Comparison of ENCODE assay signal across 12 cellular contexts in the genomic region with DNA sequence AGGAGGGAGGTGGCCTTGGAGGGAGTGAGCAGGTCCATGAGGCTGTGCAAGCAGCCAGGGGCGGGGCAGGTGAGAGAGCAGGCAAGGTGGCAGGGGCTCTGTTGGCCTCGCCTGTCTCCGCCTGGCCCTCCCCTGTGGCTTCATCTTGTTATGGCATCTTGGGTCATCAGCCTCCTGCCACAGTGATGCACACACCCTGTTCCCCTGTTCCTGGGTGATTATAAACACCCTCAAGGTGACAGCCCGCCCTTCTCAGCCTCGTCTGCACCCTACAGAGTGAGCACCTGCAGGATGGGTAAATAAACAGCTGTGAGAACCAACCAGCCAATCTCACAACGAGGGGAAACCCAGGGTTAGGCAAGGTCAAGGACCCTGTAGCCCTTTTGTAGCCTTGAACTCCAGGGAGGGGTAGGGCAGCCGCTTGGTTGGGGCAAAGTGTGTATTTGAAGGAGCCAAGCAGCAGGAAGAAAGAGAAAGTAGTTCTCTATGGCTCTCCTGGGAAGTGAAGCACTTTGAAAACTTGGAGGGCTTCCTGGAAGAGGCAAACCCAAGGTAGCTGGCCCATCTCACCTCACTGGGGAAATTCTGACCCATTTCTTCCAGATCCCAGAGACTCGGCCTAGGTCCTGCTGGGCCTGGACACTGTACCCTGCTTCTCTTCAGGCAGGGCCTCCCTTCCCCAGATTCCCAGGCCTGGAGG.
DNase-seq lines count a peak whose midpoint lies in the region; ATAC-seq, FAIRE-seq and TF ChIP-seq lines count a peak whose summit lies in the region.
"Had no signal": no experiment of that assay in that cellular context is flagged by ENCODE, and none has a peak within 500 bp of the region (broad histone marks: within the 10 kb centered on the region; RNA-seq: fewer than 3 reads in every experiment).

No MANE protein-coding gene starts in this region.

- H4K91ac ChIP-seq in mesenchymal stem cell (ENCODE audit: low read length) = no peak overlapping the region

- no peak overlapping the region for H3K4ac ChIP-seq in mesenchymal stem cell (ENCODE audit: low read depth in 1 of 2, low read length in 2 of 2)

- no peaks in the 10 kb centered on the region for H4K20me1 ChIP-seq in K562 (replicated peaks; ENCODE audit: control insufficient read depth, insufficient read depth, low read length)

- TF ChIP-seq RAD21 in K562 (CRISPR knock-in tag; conservative IDR thresholded peaks at IDR 0.05 in 1 of 2, IDR thresholded peaks at IDR 0.05 in 1 of 2) = no peak

- intact Hi-C loops in CD4-positive, alpha-beta T cell (cut with DNase I, micrococcal nuclease) = no loop called here
- intact Hi-C loops in K562 (cut with micrococcal nuclease) (no loop called here), esophagus squamous epithelium (cut with DNase I) (no loop called here)

- no TSS peak for BruUV-seq in K562 (replicated peaks; lab: Mats Ljungman, UMichigan)

- no peak overlapping the region for H2BK12ac ChIP-seq in mesenchymal stem cell (ENCODE audit: low read length in 2 of 2)

- no peak overlapping the region for H3K4me3 ChIP-seq in K562
- H3K4me3 ChIP-seq in mesenchymal stem cell (ENCODE audit: insufficient read depth in 1 of 2, low read depth in 1 of 2, low read length in 2 of 2) = peak overlapping the region in 1 of 2 experiments; percentile 31
- no peak overlapping the region for H3K4me3 ChIP-seq in esophagus squamous epithelium
- H3K4me3 ChIP-seq: PC-9 had no signal

- H3K4me1 ChIP-seq in K562 (replicated peaks in 1 of 2; ENCODE audit: control insufficient read depth in 2 of 2, insufficient read depth in 2 of 2, low read length in 2 of 2) (peaks cover 0 to 15% of the 10 kb centered on the region in 2 experiments; a peak in 3 of 5 replicates), mesenchymal stem cell (ENCODE audit: control insufficient read depth, insufficient read depth, low read depth, low read length) (no peaks in the 10 kb centered on the region), esophagus squamous epithelium (peaks cover 0 to 7% (median 0%) of the 10 kb centered on the region in 3 donors)

- H3K9me3 Mint-ChIP-seq in CD4-positive, alpha-beta T cell = peaks cover 2% of the 10 kb centered on the region
- no peaks in the 10 kb centered on the region for H3K9me3 Mint-ChIP-seq in endothelial cell (ENCODE audit: unreplicated experiment)

- no peak overlapping the region for H2BK15ac ChIP-seq in mesenchymal stem cell (ENCODE audit: low read depth, poor library complexity, severe bottlenecking)

- H2AFZ ChIP-seq in K562 (ENCODE audit: low read depth, low read length) (no peak overlapping the region), mesenchymal stem cell (ENCODE audit: low read depth, low read length) (no peak overlapping the region)
- H2AFZ ChIP-seq: PC-9 had no signal

- no peak overlapping the region for H3K27ac Mint-ChIP-seq in CD4-positive, alpha-beta T cell
- no peak overlapping the region for H3K27ac Mint-ChIP-seq in endothelial cell (ENCODE audit: unreplicated experiment)
- H3K27ac Mint-ChIP-seq: B cell had no signal

- no peaks in the 10 kb centered on the region for H3K36me3 ChIP-seq in K562 (ENCODE audit: control insufficient read depth, insufficient read depth, low read length)
- no peaks in the 10 kb centered on the region for H3K36me3 ChIP-seq in mesenchymal stem cell (ENCODE audit: control insufficient read depth in 1 of 2, insufficient read depth in 2 of 2, low read depth in 1 of 2, low read length in 2 of 2)
- no peaks in the 10 kb centered on the region for H3K36me3 ChIP-seq in esophagus squamous epithelium

- no peak overlapping the region for H4K8ac ChIP-seq in mesenchymal stem cell (ENCODE audit: low read length)

- no peak for TF ChIP-seq EP300 in K562 (IDR thresholded peaks at IDR 0.05; ENCODE audit: low read length)

- CTCF ChIA-PET in CD4-positive, alpha-beta T cell (lab: Charles Lee) = no interaction called here
- CTCF ChIA-PET in K562 (lab: Yijun Ruan, JAX; ENCODE audit: low intra/inter-chr PET ratio) = no interaction called here

- no peak overlapping the region for H2BK120ac ChIP-seq in mesenchymal stem cell (ENCODE audit: low read depth, low read length)

- H3K36me3 Mint-ChIP-seq in CD4-positive, alpha-beta T cell (ENCODE audit: low read depth) = no peaks in the 10 kb centered on the region
- no peaks in the 10 kb centered on the region for H3K36me3 Mint-ChIP-seq in endothelial cell (ENCODE audit: low read depth, unreplicated experiment)

- H3K79me1 ChIP-seq in mesenchymal stem cell (replicated peaks; ENCODE audit: low read length, poor library complexity, severe bottlenecking) = no peaks in the 10 kb centered on the region

- H2AK5ac ChIP-seq in mesenchymal stem cell (ENCODE audit: low read length, severe bottlenecking) = no peak overlapping the region

- peaks cover 4% of the 10 kb centered on the region for H3K27me3 Mint-ChIP-seq in CD4-positive, alpha-beta T cell
- peaks cover 4% of the 10 kb centered on the region for H3K27me3 Mint-ChIP-seq in endothelial cell (ENCODE audit: unreplicated experiment)

- no peak for TF ChIP-seq CTCF in CD4-positive, alpha-beta T cell (IDR thresholded peaks at IDR 0.05)
- TF ChIP-seq CTCF in K562 (IDR thresholded peaks at IDR 0.05 in 2 of 3, conservative IDR thresholded peaks at IDR 0.05 in 1 of 3; ENCODE audit: insufficient read depth in 2 of 3, low read depth in 1 of 3, low read length in 3 of 3) (no peak), esophagus squamous epithelium (IDR thresholded peaks at IDR 0.05) (no peak), endothelial cell (IDR thresholded peaks at IDR 0.05; ENCODE audit: unreplicated experiment) (no peak)

- H3K9me1 ChIP-seq in K562 (ENCODE audit: control insufficient read depth, insufficient read depth, low read length) = no peaks in the 10 kb centered on the region

- no peak for FAIRE-seq in K562 (lab: Jason Lieb, UNC)

- TF ChIP-seq POLR2A in K562 (conservative IDR thresholded peaks at IDR 0.05) (no peak), esophagus squamous epithelium (IDR thresholded peaks at IDR 0.05) (no peak)

- no peak overlapping the region for H3K4me2 ChIP-seq in K562 (ENCODE audit: insufficient read depth, low read length)
- H3K4me2 ChIP-seq in mesenchymal stem cell (ENCODE audit: low read length, poor library complexity, severe bottlenecking) = no peak overlapping the region
- H3K4me2 ChIP-seq: PC-9 had no signal

- no peaks in the 10 kb centered on the region for H3K4me1 Mint-ChIP-seq in CD4-positive, alpha-beta T cell (ENCODE audit: low read depth)
- no peaks in the 10 kb centered on the region for H3K4me1 Mint-ChIP-seq in endothelial cell (ENCODE audit: unreplicated experiment)
- H3K4me1 Mint-ChIP-seq: B cell had no signal

- no peak overlapping the region for H3K14ac ChIP-seq in mesenchymal stem cell (ENCODE audit: low read length in 2 of 2)

- H3K18ac ChIP-seq in mesenchymal stem cell (ENCODE audit: low read depth in 1 of 2, low read length in 2 of 2) = no peak overlapping the region

- no peaks in the 10 kb centered on the region for H3K9me3 ChIP-seq in CD4-positive, alpha-beta T cell (ENCODE audit: control insufficient read depth, low read length)
- H3K9me3 ChIP-seq in K562 (replicated peaks; ENCODE audit: control insufficient read depth, insufficient read depth, low read depth, low read length) = 0 out of 2 replicates have a peak, but pooled peaks cover 4% of the 10 kb centered on the region
- H3K9me3 ChIP-seq in mesenchymal stem cell (ENCODE audit: control insufficient read depth, low read length) = peaks cover 10% of the 10 kb centered on the region
- H3K9me3 ChIP-seq in esophagus squamous epithelium = peaks cover 0 to 11% (median 4%) of the 10 kb centered on the region in 3 donors

- no peak overlapping the region for H2BK5ac ChIP-seq in mesenchymal stem cell (ENCODE audit: low read depth, low read length, poor library complexity, severe bottlenecking)

- no peak for DNase-seq in CD4-positive, alpha-beta T cell
- DNase-seq in NCI-H146 (lab: John Stamatoyannopoulos, UW) (peak; percentile 68), K562 (ENCODE audit: extremely low read depth in 1 of 4, low spot score in 3 of 4) (no peak), mesenchymal stem cell (no peak), esophagus squamous epithelium (lab: John Stamatoyannopoulos, UW) (no peak), endothelial cell (ENCODE audit: low spot score) (no peak), A172 (ENCODE audit: low spot score) (no peak), SKM-1 treated with dmso at 0.1 percent for 144 hours (lab: John Stamatoyannopoulos, UW; ENCODE audit: unreplicated experiment) (no peak)
- DNase-seq: PC-9 had no signal

- no peak overlapping the region for H3K4me3 Mint-ChIP-seq in CD4-positive, alpha-beta T cell
- no peak overlapping the region for H3K4me3 Mint-ChIP-seq in endothelial cell (ENCODE audit: unreplicated experiment)
- H3K4me3 Mint-ChIP-seq: B cell, brain had no signal

- H3K27ac ChIP-seq in CD4-positive, alpha-beta T cell (ENCODE audit: low read depth, low read length) = no peak overlapping the region
- no peak overlapping the region for H3K27ac ChIP-seq in K562 (ENCODE audit: extremely low read depth, low read depth, low read length)
- H3K27ac ChIP-seq in mesenchymal stem cell (ENCODE audit: low read length, poor library complexity, severe bottlenecking) = no peak overlapping the region
- peak overlapping the region in 1 of 4 donors; percentile 29 for H3K27ac ChIP-seq in esophagus squamous epithelium
- H3K27ac ChIP-seq: PC-9 had no signal

- H3K79me2 ChIP-seq in K562 (ENCODE audit: control insufficient read depth, insufficient read depth, low read length) = no peaks in the 10 kb centered on the region

- 8% methylated on average over 7 of the region's 8 CpGs for WGBS in K562 (ENCODE audit: insufficient coverage, low coverage, missing lambda C conversion rate)
- 69% methylated on average over 8 of the region's 8 CpGs for WGBS in mesenchymal stem cell
- WGBS in esophagus squamous epithelium, 2 donors = 65 to 79% methylated on average over 5 to 6 of the region's 8 CpGs

- H3K9ac ChIP-seq in K562 (ENCODE audit: insufficient read depth in 1 of 2, low read depth in 2 of 2, low read length in 2 of 2) (peak overlapping the region in 1 of 2 experiments; percentile 43; a peak in 1 of 4 replicates), mesenchymal stem cell (ENCODE audit: low read length) (peak overlapping the region; percentile 67)

- H3K27me3 ChIP-seq in CD4-positive, alpha-beta T cell (ENCODE audit: control insufficient read depth, insufficient read depth, low read length) = no peaks in the 10 kb centered on the region
- peaks cover 3 to 35% of the 10 kb centered on the region in 2 experiments; a peak in 4 of 5 replicates for H3K27me3 ChIP-seq in K562 (ENCODE audit: control insufficient read depth in 2 of 2, insufficient read depth in 2 of 2, low read length in 2 of 2)
- H3K27me3 ChIP-seq in mesenchymal stem cell (ENCODE audit: control insufficient read depth in 1 of 2, insufficient read depth in 1 of 2, low read length in 2 of 2) = peaks cover 0 to 54% of the 10 kb centered on the region in 2 experiments
- H3K27me3 ChIP-seq in esophagus squamous epithelium = peaks cover 0 to 45% (median 0%) of the 10 kb centered on the region in 4 donors

- no peak overlapping the region for H3K23ac ChIP-seq in mesenchymal stem cell (ENCODE audit: low read length in 2 of 2)

- POLR2A ChIA-PET in CD4-positive, alpha-beta T cell (lab: Charles Lee) = interaction anchor here (0.6 kb wide), 1 partner anchor 28 kb away, joined by 3 read pairs; no protein-coding TSS in a partner anchor
- POLR2A ChIA-PET in K562 (lab: Yijun Ruan, JAX) = interaction anchor here (0.7 kb wide), 1 partner anchor 12 kb away, joined by 3 read pairs; no protein-coding TSS in a partner anchor

- in situ Hi-C loops in K562 (cut with MboI) = no loop called here

- ATAC-seq in CD4-positive, alpha-beta T cell (ENCODE audit: poor library complexity) = peak; percentile 26
- peak; percentile 33; the same call in 1 of the 3 replicates for ATAC-seq in K562
- ATAC-seq: HCT116 had no signal
